In genomic region chr1:59672851-59673574, GRCh38 we compare ENCODE assay signal across 11 cellular contexts.
DNase-seq lines count a peak whose midpoint lies in the region; TF ChIP-seq lines count a peak whose summit lies in the region.
"Had no signal": no experiment of that assay in that cellular context is flagged by ENCODE, and none has a peak within 500 bp of the region (broad histone marks: within the 10 kb centered on the region; RNA-seq: fewer than 3 reads in every experiment).

No MANE protein-coding gene starts in this region.

- H3K4me1 ChIP-seq in prostate gland (replicated peaks): peaks cover 10% of the 10 kb centered on the region

- no peak for DNase-seq in Calu3
- DNase-seq in RKO (ENCODE audit: low spot score): peak; percentile 84
- DNase-seq in fibroblast of mammary gland (ENCODE audit: low read depth): peak; percentile 88
- DNase-seq in prostate gland (ENCODE audit: low spot score): no peak
- DNase-seq in SKM-1 treated with dmso at 0.1 percent for 144 hours (lab: John Stamatoyannopoulos, UW; ENCODE audit: unreplicated experiment): no peak
- DNase-seq in T1000 (lab: John Stamatoyannopoulos, UW): no peak
- no peak for DNase-seq in NCI-H1092 treated with DMSO at 0.1 percent for 48 hours (lab: John Stamatoyannopoulos, UW)
- DNase-seq in NCI-H446 treated with DMSO at 0.1 percent for 48 hours (lab: John Stamatoyannopoulos, UW): no peak
- DNase-seq: activated CD4-positive, CD25-positive, alpha-beta regulatory T cell; testis had no signal

- no peak overlapping the region for H3K4me3 ChIP-seq in fibroblast of mammary gland (ENCODE audit: control insufficient read depth, low read depth, low read length)
- no peak overlapping the region for H3K4me3 ChIP-seq in prostate gland
- H3K4me3 ChIP-seq: cardiac muscle cell, testis had no signal

- H3K27ac Mint-ChIP-seq in Calu3 (ENCODE audit: unreplicated experiment): peak overlapping the region; percentile 46

- intact Hi-C loops in Calu3 (cut with micrococcal nuclease; ENCODE audit: unreplicated experiment): loop anchor here (10.0 kb wide), 1 partner anchor 248 kb away; no protein-coding TSS in a partner anchor
- intact Hi-C loops in prostate gland (cut with DNase I): loop anchor here (5.0 kb wide), 1 partner anchor 76 kb away; no protein-coding TSS in a partner anchor

- peaks cover 4% of the 10 kb centered on the region for H3K9me3 Mint-ChIP-seq in Calu3 (ENCODE audit: low read depth, unreplicated experiment)

- TF ChIP-seq CTCF in Calu3 (IDR thresholded peaks at IDR 0.05; ENCODE audit: unreplicated experiment) (no peak), fibroblast of mammary gland (conservative IDR thresholded peaks at IDR 0.05; ENCODE audit: control insufficient read depth, insufficient read depth, low read depth, low read length) (no peak), prostate gland (IDR thresholded peaks at IDR 0.05) (no peak)

- H3K4me3 Mint-ChIP-seq in Calu3 (ENCODE audit: low read depth, unreplicated experiment): peak overlapping the region; percentile 7

- H3K36me3 Mint-ChIP-seq in Calu3 (ENCODE audit: insufficient read depth, unreplicated experiment): no peaks in the 10 kb centered on the region

- peaks cover 35% of the 10 kb centered on the region for H3K4me1 Mint-ChIP-seq in Calu3 (ENCODE audit: low read depth, unreplicated experiment)

- H3K27ac ChIP-seq in prostate gland: peak overlapping the region; percentile 70 to 73
- H3K27ac ChIP-seq: cardiac muscle cell had no signal

- no peak for TF ChIP-seq POLR2A in prostate gland (IDR thresholded peaks at IDR 0.05)

- no peaks in the 10 kb centered on the region for H3K9me3 ChIP-seq in prostate gland
- H3K9me3 ChIP-seq: testis had no signal

- CTCF ChIA-PET in Calu3 (lab: Charles Lee): no interaction called here

- H3K27me3 ChIP-seq in prostate gland (replicated peaks; ENCODE audit: insufficient read depth): no peaks in the 10 kb centered on the region
- H3K27me3 ChIP-seq: cardiac muscle cell, testis had no signal

- no peaks in the 10 kb centered on the region for H3K27me3 Mint-ChIP-seq in Calu3 (ENCODE audit: unreplicated experiment)

- H3K36me3 ChIP-seq in prostate gland: no peaks in the 10 kb centered on the region
- H3K36me3 ChIP-seq: cardiac muscle cell had no signal

- 54% methylated on average over 7 of the region's 7 CpGs for WGBS in prostate gland

- no TSS peak for BruUV-seq in Calu3 (replicated peaks; lab: Mats Ljungman, UMichigan)

Comparison
In these comparisons a context has a peak if more than half of its experiments do, and no peak if none do; other contexts are left out.
1. DNase-seq: peak in RKO (single experiment) and fibroblast of mammary gland (single experiment); none in Calu3 (single experiment), prostate gland (single experiment), SKM-1 treated with dmso at 0.1 percent for 144 hours (single experiment), T1000 (single experiment), NCI-H1092 treated with DMSO at 0.1 percent for 48 hours (single experiment) and NCI-H446 treated with DMSO at 0.1 percent for 48 hours (single experiment).